Comparison of ENCODE assay signal across 10 cellular contexts in genomic region chr22:40040927-40041326, GRCh38. TPM values are rescaled to one million over a fixed set of nuclear protein-coding genes. Genes with fewer than 3 reads are reported as not detected.
DNase-seq lines count a peak whose midpoint lies in the region; ATAC-seq and TF ChIP-seq lines count a peak whose summit lies in the region.
"Had no signal": no experiment of that assay in that cellular context is flagged by ENCODE, and none has a peak within 500 bp of the region (broad histone marks: within the 10 kb centered on the region; RNA-seq: fewer than 3 reads in every experiment).

No MANE protein-coding gene starts in this region.

- ATAC-seq in lower lobe of right lung, result no peak
- no peak for ATAC-seq in GM18520 (IDR thresholded peaks at IDR 0.05; ENCODE audit: unreplicated experiment)

- H3K9ac ChIP-seq in smooth muscle cell (ENCODE audit: low read depth), result no peak overlapping the region

- no peak for TF ChIP-seq CTCF in astrocyte of the spinal cord (IDR thresholded peaks at IDR 0.05; ENCODE audit: low read depth, low read length)
- TF ChIP-seq CTCF in lower lobe of right lung (IDR thresholded peaks at IDR 0.05), result no peak
- TF ChIP-seq CTCF in smooth muscle cell (IDR thresholded peaks at IDR 0.05; ENCODE audit: borderline replicate concordance, insufficient read depth, poor library complexity, severe bottlenecking), result no peak

- H2AFZ ChIP-seq in smooth muscle cell (ENCODE audit: low read depth), result no peak overlapping the region

- no peaks in the 10 kb centered on the region for H3K9me3 ChIP-seq in lower lobe of right lung
- H3K9me3 ChIP-seq in smooth muscle cell (replicated peaks; ENCODE audit: low read depth), result no peaks in the 10 kb centered on the region

- H3K4me3 ChIP-seq in astrocyte of the spinal cord (ENCODE audit: low read depth, low read length), result no peak overlapping the region
- no peak overlapping the region for H3K4me3 ChIP-seq in lower lobe of right lung
- H3K4me3 ChIP-seq in smooth muscle cell, result no peak overlapping the region

- no peaks in the 10 kb centered on the region for H4K20me1 ChIP-seq in smooth muscle cell (ENCODE audit: low read depth)

- H3K79me2 ChIP-seq in smooth muscle cell (ENCODE audit: low read depth), result no peaks in the 10 kb centered on the region

- H3K4me1 ChIP-seq in lower lobe of right lung (peaks cover 46% of the 10 kb centered on the region), smooth muscle cell (ENCODE audit: low read depth) (no peaks in the 10 kb centered on the region)

- H3K27ac ChIP-seq in lower lobe of right lung (peak overlapping the region; percentile 47), smooth muscle cell (ENCODE audit: low read depth) (no peak overlapping the region)

- WGBS in smooth muscle cell (ENCODE audit: low lambda C conversion rate), result 76% methylated on average over 4 of the region's 4 CpGs

- no peak overlapping the region for H3K4me2 ChIP-seq in smooth muscle cell

- in situ Hi-C loops in astrocyte of the spinal cord (cut with HindIII; ENCODE audit: low sequenced_read_pairs), result no loop called here

- peak; percentile 53 for DNase-seq in Ammon's horn (ENCODE audit: low spot score)
- DNase-seq in LoVo (ENCODE audit: low spot score), result peak; percentile 42
- peak; percentile 16 for DNase-seq in astrocyte of the spinal cord (ENCODE audit: low read depth, low spot score)
- DNase-seq in lower lobe of right lung, result no peak
- DNase-seq in iPS-NIHi11 (ENCODE audit: low spot score), result no peak
- DNase-seq in smooth muscle cell (lab: John Stamatoyannopoulos, UW; ENCODE audit: unreplicated experiment), result no peak
- no peak for DNase-seq in amniotic stem cell (lab: John Stamatoyannopoulos, UW)
- DNase-seq: activated gamma-delta T cell treated with Interleukin-2 at 50 U/mL for 16 hours; stimulated activated CD8-positive, alpha-beta memory T cell treated with anti-CD3 and anti-CD28 coated beads, Interleukin-4, amount 100 ng/mL, for 48 hours had no signal

- no peaks in the 10 kb centered on the region for H3K36me3 ChIP-seq in lower lobe of right lung
- H3K36me3 ChIP-seq in smooth muscle cell (ENCODE audit: low read depth), result no peaks in the 10 kb centered on the region

- intact Hi-C loops in lower lobe of right lung (cut with DNase I), result no loop called here

- H3K27me3 ChIP-seq in lower lobe of right lung (ENCODE audit: low read depth), result peaks cover 7% of the 10 kb centered on the region
- peaks cover 30% of the 10 kb centered on the region for H3K27me3 ChIP-seq in smooth muscle cell (ENCODE audit: low read depth)

- no peaks in the 10 kb centered on the region for H3F3A ChIP-seq in smooth muscle cell (ENCODE audit: low read depth)

RNA-seq across cellular contexts. Expression of gene FAM83F, which starts 46.2 kb away (rescaled TPM):
- total RNA-seq in lower lobe of right lung (1.4 TPM), smooth muscle cell (1.4 and 2.2 TPM in 2 replicates)
- 1.6 and 4.6 TPM in 2 replicates for polyA plus RNA-seq in smooth muscle cell

Comparison
In these comparisons a context has a peak if more than half of its experiments do, and no peak if none do; other contexts are left out.
1. DNase-seq: peak in Ammon's horn (single experiment), LoVo (single experiment) and astrocyte of the spinal cord (single experiment); none in lower lobe of right lung (single experiment), iPS-NIHi11 (single experiment), smooth muscle cell (single experiment) and amniotic stem cell (single experiment).